2 cellular contexts compared by ENCODE assay signal in the genomic region with DNA sequence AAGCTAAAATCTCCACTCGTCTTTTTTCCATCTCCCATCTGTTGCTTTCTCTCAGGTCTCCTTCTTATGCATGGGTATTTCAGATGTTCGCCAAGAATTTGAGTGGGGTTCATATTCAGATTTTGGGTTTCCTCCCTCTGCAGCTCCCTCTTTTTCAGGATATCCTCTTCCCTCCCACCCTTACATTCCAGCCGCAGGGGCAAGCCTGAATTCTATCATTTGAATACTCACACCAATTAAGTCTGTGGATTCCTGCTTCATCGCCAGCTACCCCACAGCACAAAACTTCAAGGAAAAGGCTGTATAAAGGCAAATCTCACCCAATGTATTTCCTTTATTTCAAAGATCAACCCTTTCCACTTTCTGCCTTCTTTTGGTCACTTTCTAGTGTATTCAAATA.
TF ChIP-seq lines count a peak whose summit lies in the region.

No MANE protein-coding gene starts in this region.

TF ChIP-seq in GM23338, 12 proteins besides CTCF, POLR2A, EP300 and RAD21 (continued from another document):
- TF ChIP-seq, protein P1, sequence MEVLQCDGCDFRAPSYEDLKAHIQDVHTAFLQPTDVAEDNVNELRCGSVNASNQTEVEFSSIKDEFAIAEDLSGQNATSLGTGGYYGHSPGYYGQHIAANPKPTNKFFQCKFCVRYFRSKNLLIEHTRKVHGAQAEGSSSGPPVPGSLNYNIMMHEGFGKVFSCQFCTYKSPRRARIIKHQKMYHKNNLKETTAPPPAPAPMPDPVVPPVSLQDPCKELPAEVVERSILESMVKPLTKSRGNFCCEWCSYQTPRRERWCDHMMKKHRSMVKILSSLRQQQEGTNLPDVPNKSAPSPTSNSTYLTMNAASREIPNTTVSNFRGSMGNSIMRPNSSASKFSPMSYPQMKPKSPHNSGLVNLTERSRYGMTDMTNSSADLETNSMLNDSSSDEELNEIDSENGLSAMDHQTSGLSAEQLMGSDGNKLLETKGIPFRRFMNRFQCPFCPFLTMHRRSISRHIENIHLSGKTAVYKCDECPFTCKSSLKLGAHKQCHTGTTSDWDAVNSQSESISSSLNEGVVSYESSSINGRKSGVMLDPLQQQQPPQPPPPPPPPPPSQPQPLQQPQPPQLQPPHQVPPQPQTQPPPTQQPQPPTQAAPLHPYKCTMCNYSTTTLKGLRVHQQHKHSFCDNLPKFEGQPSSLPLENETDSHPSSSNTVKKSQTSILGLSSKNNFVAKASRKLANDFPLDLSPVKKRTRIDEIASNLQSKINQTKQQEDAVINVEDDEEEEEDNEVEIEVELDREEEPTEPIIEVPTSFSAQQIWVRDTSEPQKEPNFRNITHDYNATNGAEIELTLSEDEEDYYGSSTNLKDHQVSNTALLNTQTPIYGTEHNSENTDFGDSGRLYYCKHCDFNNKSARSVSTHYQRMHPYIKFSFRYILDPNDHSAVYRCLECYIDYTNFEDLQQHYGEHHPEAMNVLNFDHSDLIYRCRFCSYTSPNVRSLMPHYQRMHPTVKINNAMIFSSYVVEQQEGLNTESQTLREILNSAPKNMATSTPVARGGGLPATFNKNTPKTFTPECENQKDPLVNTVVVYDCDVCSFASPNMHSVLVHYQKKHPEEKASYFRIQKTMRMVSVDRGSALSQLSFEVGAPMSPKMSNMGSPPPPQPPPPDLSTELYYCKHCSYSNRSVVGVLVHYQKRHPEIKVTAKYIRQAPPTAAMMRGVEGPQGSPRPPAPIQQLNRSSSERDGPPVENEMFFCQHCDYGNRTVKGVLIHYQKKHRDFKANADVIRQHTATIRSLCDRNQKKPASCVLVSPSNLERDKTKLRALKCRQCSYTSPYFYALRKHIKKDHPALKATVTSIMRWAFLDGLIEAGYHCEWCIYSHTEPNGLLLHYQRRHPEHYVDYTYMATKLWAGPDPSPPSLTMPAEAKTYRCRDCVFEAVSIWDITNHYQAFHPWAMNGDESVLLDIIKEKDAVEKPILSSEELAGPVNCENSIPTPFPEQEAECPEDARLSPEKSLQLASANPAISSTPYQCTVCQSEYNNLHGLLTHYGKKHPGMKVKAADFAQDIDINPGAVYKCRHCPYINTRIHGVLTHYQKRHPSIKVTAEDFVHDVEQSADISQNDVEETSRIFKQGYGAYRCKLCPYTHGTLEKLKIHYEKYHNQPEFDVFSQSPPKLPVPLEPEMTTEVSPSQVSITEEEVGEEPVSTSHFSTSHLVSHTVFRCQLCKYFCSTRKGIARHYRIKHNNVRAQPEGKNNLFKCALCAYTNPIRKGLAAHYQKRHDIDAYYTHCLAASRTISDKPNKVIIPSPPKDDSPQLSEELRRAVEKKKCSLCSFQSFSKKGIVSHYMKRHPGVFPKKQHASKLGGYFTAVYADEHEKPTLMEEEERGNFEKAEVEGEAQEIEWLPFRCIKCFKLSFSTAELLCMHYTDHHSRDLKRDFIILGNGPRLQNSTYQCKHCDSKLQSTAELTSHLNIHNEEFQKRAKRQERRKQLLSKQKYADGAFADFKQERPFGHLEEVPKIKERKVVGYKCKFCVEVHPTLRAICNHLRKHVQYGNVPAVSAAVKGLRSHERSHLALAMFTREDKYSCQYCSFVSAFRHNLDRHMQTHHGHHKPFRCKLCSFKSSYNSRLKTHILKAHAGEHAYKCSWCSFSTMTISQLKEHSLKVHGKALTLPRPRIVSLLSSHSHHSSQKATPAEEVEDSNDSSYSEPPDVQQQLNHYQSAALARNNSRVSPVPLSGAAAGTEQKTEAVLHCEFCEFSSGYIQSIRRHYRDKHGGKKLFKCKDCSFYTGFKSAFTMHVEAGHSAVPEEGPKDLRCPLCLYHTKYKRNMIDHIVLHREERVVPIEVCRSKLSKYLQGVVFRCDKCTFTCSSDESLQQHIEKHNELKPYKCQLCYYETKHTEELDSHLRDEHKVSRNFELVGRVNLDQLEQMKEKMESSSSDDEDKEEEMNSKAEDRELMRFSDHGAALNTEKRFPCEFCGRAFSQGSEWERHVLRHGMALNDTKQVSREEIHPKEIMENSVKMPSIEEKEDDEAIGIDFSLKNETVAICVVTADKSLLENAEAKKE (CRISPR knock-in tag; IDR thresholded peaks at IDR 0.05) = no peak
- TF ChIP-seq, protein P2, sequence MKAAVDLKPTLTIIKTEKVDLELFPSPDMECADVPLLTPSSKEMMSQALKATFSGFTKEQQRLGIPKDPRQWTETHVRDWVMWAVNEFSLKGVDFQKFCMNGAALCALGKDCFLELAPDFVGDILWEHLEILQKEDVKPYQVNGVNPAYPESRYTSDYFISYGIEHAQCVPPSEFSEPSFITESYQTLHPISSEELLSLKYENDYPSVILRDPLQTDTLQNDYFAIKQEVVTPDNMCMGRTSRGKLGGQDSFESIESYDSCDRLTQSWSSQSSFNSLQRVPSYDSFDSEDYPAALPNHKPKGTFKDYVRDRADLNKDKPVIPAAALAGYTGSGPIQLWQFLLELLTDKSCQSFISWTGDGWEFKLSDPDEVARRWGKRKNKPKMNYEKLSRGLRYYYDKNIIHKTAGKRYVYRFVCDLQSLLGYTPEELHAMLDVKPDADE (IDR thresholded peaks at IDR 0.05) = no peak
- TF ChIP-seq EZH2phosphoT487 (IDR thresholded peaks at IDR 0.05; ENCODE audit: unreplicated experiment) (no peak), NANOG (IDR thresholded peaks at IDR 0.05; ENCODE audit: borderline replicate concordance) (no peak), STAT1 (IDR thresholded peaks at IDR 0.05; ENCODE audit: unreplicated experiment) (no peak), CREB1 (CRISPR knock-in tag; IDR thresholded peaks at IDR 0.05; ENCODE audit: low read depth) (no peak), EZH2 (IDR thresholded peaks at IDR 0.05; ENCODE audit: low read depth, unreplicated experiment) (no peak), ZNF331 (CRISPR knock-in tag; IDR thresholded peaks at IDR 0.05; ENCODE audit: low read depth) (no peak)
- TF ChIP-seq, protein P3, sequence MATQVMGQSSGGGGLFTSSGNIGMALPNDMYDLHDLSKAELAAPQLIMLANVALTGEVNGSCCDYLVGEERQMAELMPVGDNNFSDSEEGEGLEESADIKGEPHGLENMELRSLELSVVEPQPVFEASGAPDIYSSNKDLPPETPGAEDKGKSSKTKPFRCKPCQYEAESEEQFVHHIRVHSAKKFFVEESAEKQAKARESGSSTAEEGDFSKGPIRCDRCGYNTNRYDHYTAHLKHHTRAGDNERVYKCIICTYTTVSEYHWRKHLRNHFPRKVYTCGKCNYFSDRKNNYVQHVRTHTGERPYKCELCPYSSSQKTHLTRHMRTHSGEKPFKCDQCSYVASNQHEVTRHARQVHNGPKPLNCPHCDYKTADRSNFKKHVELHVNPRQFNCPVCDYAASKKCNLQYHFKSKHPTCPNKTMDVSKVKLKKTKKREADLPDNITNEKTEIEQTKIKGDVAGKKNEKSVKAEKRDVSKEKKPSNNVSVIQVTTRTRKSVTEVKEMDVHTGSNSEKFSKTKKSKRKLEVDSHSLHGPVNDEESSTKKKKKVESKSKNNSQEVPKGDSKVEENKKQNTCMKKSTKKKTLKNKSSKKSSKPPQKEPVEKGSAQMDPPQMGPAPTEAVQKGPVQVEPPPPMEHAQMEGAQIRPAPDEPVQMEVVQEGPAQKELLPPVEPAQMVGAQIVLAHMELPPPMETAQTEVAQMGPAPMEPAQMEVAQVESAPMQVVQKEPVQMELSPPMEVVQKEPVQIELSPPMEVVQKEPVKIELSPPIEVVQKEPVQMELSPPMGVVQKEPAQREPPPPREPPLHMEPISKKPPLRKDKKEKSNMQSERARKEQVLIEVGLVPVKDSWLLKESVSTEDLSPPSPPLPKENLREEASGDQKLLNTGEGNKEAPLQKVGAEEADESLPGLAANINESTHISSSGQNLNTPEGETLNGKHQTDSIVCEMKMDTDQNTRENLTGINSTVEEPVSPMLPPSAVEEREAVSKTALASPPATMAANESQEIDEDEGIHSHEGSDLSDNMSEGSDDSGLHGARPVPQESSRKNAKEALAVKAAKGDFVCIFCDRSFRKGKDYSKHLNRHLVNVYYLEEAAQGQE (IDR thresholded peaks at IDR 0.05; ENCODE audit: unreplicated experiment) = no peak

TF ChIP-seq in WTC11, 78 proteins besides CTCF, POLR2A, EP300 and RAD21 (continued from another document):
- TF ChIP-seq, protein P4, sequence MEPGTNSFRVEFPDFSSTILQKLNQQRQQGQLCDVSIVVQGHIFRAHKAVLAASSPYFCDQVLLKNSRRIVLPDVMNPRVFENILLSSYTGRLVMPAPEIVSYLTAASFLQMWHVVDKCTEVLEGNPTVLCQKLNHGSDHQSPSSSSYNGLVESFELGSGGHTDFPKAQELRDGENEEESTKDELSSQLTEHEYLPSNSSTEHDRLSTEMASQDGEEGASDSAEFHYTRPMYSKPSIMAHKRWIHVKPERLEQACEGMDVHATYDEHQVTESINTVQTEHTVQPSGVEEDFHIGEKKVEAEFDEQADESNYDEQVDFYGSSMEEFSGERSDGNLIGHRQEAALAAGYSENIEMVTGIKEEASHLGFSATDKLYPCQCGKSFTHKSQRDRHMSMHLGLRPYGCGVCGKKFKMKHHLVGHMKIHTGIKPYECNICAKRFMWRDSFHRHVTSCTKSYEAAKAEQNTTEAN (CRISPR knock-in tag; IDR thresholded peaks at IDR 0.05) = no peak
- TF ChIP-seq, protein P5, sequence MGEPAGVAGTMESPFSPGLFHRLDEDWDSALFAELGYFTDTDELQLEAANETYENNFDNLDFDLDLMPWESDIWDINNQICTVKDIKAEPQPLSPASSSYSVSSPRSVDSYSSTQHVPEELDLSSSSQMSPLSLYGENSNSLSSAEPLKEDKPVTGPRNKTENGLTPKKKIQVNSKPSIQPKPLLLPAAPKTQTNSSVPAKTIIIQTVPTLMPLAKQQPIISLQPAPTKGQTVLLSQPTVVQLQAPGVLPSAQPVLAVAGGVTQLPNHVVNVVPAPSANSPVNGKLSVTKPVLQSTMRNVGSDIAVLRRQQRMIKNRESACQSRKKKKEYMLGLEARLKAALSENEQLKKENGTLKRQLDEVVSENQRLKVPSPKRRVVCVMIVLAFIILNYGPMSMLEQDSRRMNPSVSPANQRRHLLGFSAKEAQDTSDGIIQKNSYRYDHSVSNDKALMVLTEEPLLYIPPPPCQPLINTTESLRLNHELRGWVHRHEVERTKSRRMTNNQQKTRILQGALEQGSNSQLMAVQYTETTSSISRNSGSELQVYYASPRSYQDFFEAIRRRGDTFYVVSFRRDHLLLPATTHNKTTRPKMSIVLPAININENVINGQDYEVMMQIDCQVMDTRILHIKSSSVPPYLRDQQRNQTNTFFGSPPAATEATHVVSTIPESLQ (CRISPR knock-in tag; IDR thresholded peaks at IDR 0.05) = no peak
- TF ChIP-seq GRHL2 (CRISPR knock-in tag; IDR thresholded peaks at IDR 0.05; ENCODE audit: insufficient replicate concordance, severe bottlenecking) = no peak
- no peak for TF ChIP-seq TEAD1 (CRISPR knock-in tag; IDR thresholded peaks at IDR 0.05)
- no peak for TF ChIP-seq NFYB (CRISPR knock-in tag; conservative IDR thresholded peaks at IDR 0.05; ENCODE audit: low read depth)
- TF ChIP-seq ZNF396 (CRISPR knock-in tag; IDR thresholded peaks at IDR 0.05; ENCODE audit: borderline replicate concordance) = no peak
- no peak for TF ChIP-seq GABPB1 (CRISPR knock-in tag; IDR thresholded peaks at IDR 0.05)
- TF ChIP-seq, protein P6, sequence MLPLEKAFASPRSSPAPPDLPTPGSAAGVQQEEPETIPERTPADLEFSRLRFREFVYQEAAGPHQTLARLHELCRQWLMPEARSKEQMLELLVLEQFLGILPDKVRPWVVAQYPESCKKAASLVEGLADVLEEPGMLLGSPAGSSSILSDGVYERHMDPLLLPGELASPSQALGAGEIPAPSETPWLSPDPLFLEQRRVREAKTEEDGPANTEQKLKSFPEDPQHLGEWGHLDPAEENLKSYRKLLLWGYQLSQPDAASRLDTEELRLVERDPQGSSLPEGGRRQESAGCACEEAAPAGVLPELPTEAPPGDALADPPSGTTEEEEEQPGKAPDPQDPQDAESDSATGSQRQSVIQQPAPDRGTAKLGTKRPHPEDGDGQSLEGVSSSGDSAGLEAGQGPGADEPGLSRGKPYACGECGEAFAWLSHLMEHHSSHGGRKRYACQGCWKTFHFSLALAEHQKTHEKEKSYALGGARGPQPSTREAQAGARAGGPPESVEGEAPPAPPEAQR (CRISPR knock-in tag; IDR thresholded peaks at IDR 0.05) = no peak
- no peak for TF ChIP-seq CREM (CRISPR knock-in tag; IDR thresholded peaks at IDR 0.05)
- no peak for TF ChIP-seq TEAD4 (CRISPR knock-in tag; IDR thresholded peaks at IDR 0.05)
